ENCODE assay signal across 8 cellular contexts in the genomic region with DNA sequence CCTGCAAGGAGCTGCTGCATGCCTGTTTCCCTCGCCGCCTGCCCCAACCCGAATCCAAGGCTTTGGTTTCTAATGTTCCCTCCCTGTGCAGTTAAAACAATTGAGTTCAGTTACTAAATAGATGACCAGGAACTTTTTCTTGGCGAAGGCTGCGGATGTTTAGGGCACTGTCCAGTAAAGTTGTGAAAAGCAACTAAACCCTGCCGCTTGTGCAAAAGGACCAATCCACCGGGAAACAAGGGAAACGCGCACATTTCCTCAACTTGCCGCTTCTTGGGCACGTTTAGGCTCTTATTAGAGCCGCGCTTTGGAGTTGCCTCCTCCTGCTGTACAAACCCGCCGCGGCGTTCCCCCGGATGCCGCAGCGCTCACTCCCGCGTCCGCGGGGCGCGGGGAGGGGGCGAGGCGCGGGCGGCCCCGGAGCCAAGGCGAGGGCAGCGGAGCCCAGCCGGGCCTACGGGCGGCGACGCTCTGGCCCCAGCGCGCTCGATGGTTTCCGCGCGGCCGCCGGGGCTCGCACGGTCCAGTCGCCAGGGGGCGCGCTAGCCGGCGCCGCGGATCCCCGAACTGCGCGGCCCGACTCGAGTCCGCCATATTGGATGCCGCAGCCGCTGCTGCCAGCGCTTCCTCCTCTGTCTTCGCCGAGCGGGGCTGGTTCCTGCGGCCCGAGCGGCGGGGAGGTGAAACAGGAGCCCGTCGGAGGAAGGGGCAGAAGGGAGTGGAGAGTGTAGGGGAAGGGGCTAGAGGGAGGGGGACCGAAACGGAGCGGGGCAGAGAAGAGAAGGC. TPM values are rescaled to one million over a fixed set of nuclear protein-coding genes. Genes with fewer than 3 reads are reported as not detected.
A peak's percentile ranks its signal among the peaks of the same experiment; 100 is the strongest.
DNase-seq lines count a peak whose midpoint lies in the region; ATAC-seq and TF ChIP-seq lines count a peak whose summit lies in the region.

A gene with protein sequence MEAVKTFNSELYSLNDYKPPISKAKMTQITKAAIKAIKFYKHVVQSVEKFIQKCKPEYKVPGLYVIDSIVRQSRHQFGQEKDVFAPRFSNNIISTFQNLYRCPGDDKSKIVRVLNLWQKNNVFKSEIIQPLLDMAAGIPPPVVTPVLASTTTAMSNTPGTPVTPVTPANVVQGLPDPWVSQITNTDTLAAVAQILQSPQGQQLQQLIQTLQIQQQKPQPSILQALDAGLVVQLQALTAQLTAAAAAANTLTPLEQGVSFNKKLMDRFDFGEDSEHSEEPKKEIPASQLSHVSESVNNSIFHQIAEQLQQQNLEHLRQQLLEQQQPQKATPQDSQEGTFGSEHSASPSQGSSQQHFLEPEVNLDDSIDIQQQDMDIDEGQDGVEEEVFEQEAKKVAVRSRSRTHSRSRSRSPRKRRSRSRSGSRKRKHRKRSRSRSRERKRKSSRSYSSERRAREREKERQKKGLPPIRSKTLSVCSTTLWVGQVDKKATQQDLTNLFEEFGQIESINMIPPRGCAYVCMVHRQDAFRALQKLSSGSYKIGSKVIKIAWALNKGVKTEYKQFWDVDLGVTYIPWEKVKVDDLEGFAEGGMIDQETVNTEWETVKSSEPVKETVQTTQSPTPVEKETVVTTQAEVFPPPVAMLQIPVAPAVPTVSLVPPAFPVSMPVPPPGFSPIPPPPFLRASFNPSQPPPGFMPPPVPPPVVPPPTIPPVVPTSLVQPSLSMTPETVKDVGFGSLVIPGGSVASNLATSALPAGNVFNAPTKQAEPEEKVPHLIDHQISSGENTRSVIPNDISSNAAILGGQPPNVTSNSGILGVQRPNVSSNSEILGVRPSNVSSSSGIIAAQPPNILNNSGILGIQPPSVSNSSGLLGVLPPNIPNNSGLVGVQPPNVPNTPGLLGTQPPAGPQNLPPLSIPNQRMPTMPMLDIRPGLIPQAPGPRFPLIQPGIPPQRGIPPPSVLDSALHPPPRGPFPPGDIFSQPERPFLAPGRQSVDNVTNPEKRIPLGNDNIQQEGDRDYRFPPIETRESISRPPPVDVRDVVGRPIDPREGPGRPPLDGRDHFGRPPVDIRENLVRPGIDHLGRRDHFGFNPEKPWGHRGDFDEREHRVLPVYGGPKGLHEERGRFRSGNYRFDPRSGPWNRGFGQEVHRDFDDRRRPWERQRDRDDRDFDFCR (N-terminal part only) (plus strand): TSS at position 593 of the 786 bp plus-strand sequence. CDS start 485 bp downstream, outside the sequence.

- 0 to 1% methylated on average over 17 to 62 of the region's 76 CpGs for WGBS in lower leg skin, 2 donors

- TF ChIP-seq POLR2A in GM19099 (IDR thresholded peaks at IDR 0.05; ENCODE audit: extremely low read depth, insufficient read length, low read depth), result peak; percentile 88
- TF ChIP-seq POLR2A in lower leg skin (IDR thresholded peaks at IDR 0.05), result no peak

- ATAC-seq in HG03378 (IDR thresholded peaks at IDR 0.05; ENCODE audit: unreplicated experiment), result peak; percentile 66

- H3K4me3 ChIP-seq in lower leg skin (ENCODE audit: low read depth, poor library complexity, severe bottlenecking), result peak within 1 kb of the TSS; percentile 97

- DNase-seq in NCI-H526 treated with DMSO at 0.1 percent for 48 hours (lab: John Stamatoyannopoulos, UW) (peak; percentile 69), dermis microvascular lymphatic vessel endothelial cell (ENCODE audit: low read depth in 2 of 2) (peak; percentile 54 to 84), lower leg skin (ENCODE audit: low spot score in 2 of 2) (peak; percentile 57 to 96)
- peak; percentile 82 to 83 for DNase-seq in activated CD4-positive, alpha-beta T cell treated with anti-CD3 and anti-CD28 coated beads, Interleukin-2, amount 50 U/mL, for 48 hours
- DNase-seq in stimulated activated CD4-positive, alpha-beta T cell treated with anti-CD3 and anti-CD28 coated beads, Interleukin-4, amount 100 ng/mL, for 48 hours (ENCODE audit: low read depth in 2 of 2), result peak; percentile 73 to 77

- TF ChIP-seq CTCF in C4-2B (conservative IDR thresholded peaks at IDR 0.05) (peak; percentile 94), lower leg skin (IDR thresholded peaks at IDR 0.05) (no peak)

- intact Hi-C loops in lower leg skin (cut with DNase I; ENCODE audit: low total_unique reads), result no loop called here

- peak within 1 kb of the TSS; percentile 97 for H3K27ac ChIP-seq in C4-2B

RNA-seq across cellular contexts. Expression of the gene that starts here (rescaled TPM):
- total RNA-seq in dermis microvascular lymphatic vessel endothelial cell (15.1 and 20.6 TPM in 2 replicates), lower leg skin (10 to 100 TPM; 31.4 to 45.3 (median 41.3) TPM)

Comparison
In these comparisons a context has a peak if more than half of its experiments do, and no peak if none do; other contexts are left out.
1. Peak in every context shown above with its lines: DNase-seq, ATAC-seq, H3K4me3 ChIP-seq and H3K27ac ChIP-seq.